In genomic region chr9:124399323-124399962, GRCh38 we compare ENCODE assay signal across 1 cellular context.
TF ChIP-seq lines count a peak whose summit lies in the region.

No MANE protein-coding gene starts in this region.

TF ChIP-seq in WTC11, 78 proteins besides CTCF, POLR2A, EP300 and RAD21 (continued from another document):
- TF ChIP-seq ESRRA (CRISPR knock-in tag; IDR thresholded peaks at IDR 0.05; ENCODE audit: borderline replicate concordance) = no peak
- TF ChIP-seq TP53 (CRISPR knock-in tag; IDR thresholded peaks at IDR 0.05) = no peak
- no peak for TF ChIP-seq ETV6 (CRISPR knock-in tag; IDR thresholded peaks at IDR 0.05)
TF ChIP-seq in WTC11: peak in this region for 0.
